In the genomic region with DNA sequence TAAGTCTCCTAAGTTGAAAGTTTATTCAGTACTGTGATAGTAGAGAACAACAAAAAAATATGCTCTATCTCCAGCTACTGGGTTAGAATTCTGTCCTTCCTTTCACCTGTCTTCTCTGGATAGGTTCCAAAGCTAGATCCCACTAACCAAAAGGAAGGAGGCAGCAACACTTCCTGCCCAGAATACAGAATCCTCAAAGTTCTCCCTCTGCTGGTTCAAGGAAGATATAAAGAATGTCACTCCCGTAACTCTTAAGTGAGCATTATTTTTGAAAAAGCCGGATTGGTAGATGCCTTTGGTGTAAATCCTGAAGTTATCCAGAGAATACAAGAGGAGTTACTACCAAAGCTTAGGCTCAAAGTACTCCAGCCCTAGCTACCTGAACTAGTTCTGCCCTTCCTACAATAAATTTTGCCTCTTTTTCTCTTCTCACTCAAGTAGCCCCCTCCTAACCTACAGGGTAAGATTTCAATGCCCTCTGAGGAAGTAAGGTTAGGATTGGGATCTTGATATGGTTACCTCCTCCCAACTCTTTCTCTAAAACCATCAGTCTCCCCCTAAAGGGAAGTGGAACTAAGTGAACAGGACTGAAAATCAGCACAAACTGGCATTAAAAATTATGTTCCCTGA, we compare ENCODE assay signal across 8 cellular contexts. TPM values are rescaled to one million over a fixed set of nuclear protein-coding genes. Genes with fewer than 3 reads are reported as not detected.
A peak's percentile ranks its signal among the peaks of the same experiment; 100 is the strongest.
DNase-seq lines count a peak whose midpoint lies in the region; ATAC-seq and TF ChIP-seq lines count a peak whose summit lies in the region.

No MANE protein-coding gene starts in this region.

- no peak overlapping the region for H2BK15ac ChIP-seq in mesenchymal stem cell (ENCODE audit: low read depth, poor library complexity, severe bottlenecking)

- no peak overlapping the region for H2AK5ac ChIP-seq in mesenchymal stem cell (ENCODE audit: low read length, severe bottlenecking)

- ATAC-seq in HG03097 (IDR thresholded peaks at IDR 0.05; ENCODE audit: low FRiP score, unreplicated experiment) (no peak), HG03139 (IDR thresholded peaks at IDR 0.05; ENCODE audit: unreplicated experiment) (no peak)

- no peaks in the 10 kb centered on the region for H3K27me3 ChIP-seq in mesenchymal stem cell (ENCODE audit: control insufficient read depth in 1 of 2, insufficient read depth in 1 of 2, low read length in 2 of 2)

- H2AFZ ChIP-seq in mesenchymal stem cell (ENCODE audit: low read depth, low read length): no peak overlapping the region

- TF ChIP-seq CTCF in GM12865 (IDR thresholded peaks at IDR 0.05; ENCODE audit: insufficient read depth, low read depth, low read length, missing control alignments): peak; percentile 27

- no peaks in the 10 kb centered on the region for H3K9me3 ChIP-seq in mesenchymal stem cell (ENCODE audit: control insufficient read depth, low read length)

- H3K23ac ChIP-seq in mesenchymal stem cell (ENCODE audit: low read length in 2 of 2): no peak overlapping the region

- 80% methylated on average over 1 of the region's 2 CpGs for WGBS in mesenchymal stem cell

- DNase-seq in A172 (ENCODE audit: low spot score) (peak; percentile 68), GM12865 (ENCODE audit: low read depth) (peak; percentile 20), NCI-H69 (lab: John Stamatoyannopoulos, UW) (peak; percentile 82), cerebellum (ENCODE audit: low spot score) (peak; percentile 4), mesenchymal stem cell (peak; percentile 73), NCI-H774 (lab: John Stamatoyannopoulos, UW) (no peak)

- H3K36me3 ChIP-seq in mesenchymal stem cell (ENCODE audit: control insufficient read depth in 1 of 2, insufficient read depth in 2 of 2, low read depth in 1 of 2, low read length in 2 of 2): peaks cover 16 to 33% of the 10 kb centered on the region in 2 experiments

- no peak overlapping the region for H4K91ac ChIP-seq in mesenchymal stem cell (ENCODE audit: low read length)

- no peak overlapping the region for H2BK120ac ChIP-seq in mesenchymal stem cell (ENCODE audit: low read depth, low read length)

- no peak overlapping the region for H3K4ac ChIP-seq in mesenchymal stem cell (ENCODE audit: low read depth in 1 of 2, low read length in 2 of 2)

- no peak overlapping the region for H4K8ac ChIP-seq in mesenchymal stem cell (ENCODE audit: low read length)

- no peak overlapping the region for H3K14ac ChIP-seq in mesenchymal stem cell (ENCODE audit: low read length in 2 of 2)

- no peak overlapping the region for H2BK12ac ChIP-seq in mesenchymal stem cell (ENCODE audit: low read length in 2 of 2)

- H3K79me1 ChIP-seq in mesenchymal stem cell (replicated peaks; ENCODE audit: low read length, poor library complexity, severe bottlenecking): no peaks in the 10 kb centered on the region

- no peak overlapping the region for H3K4me2 ChIP-seq in mesenchymal stem cell (ENCODE audit: low read length, poor library complexity, severe bottlenecking)

- no peak overlapping the region for H3K18ac ChIP-seq in mesenchymal stem cell (ENCODE audit: low read depth in 1 of 2, low read length in 2 of 2)

- no peaks in the 10 kb centered on the region for H3K4me1 ChIP-seq in mesenchymal stem cell (ENCODE audit: control insufficient read depth, insufficient read depth, low read depth, low read length)

- H2BK5ac ChIP-seq in mesenchymal stem cell (ENCODE audit: low read depth, low read length, poor library complexity, severe bottlenecking): no peak overlapping the region

- H3K27ac ChIP-seq in mesenchymal stem cell (ENCODE audit: low read length, poor library complexity, severe bottlenecking): no peak overlapping the region

- no peak overlapping the region for H3K9ac ChIP-seq in mesenchymal stem cell (ENCODE audit: low read length)

- H3K4me3 ChIP-seq in GM12865 (ENCODE audit: low read depth, low read length) (no peak overlapping the region), mesenchymal stem cell (ENCODE audit: insufficient read depth in 1 of 2, low read depth in 1 of 2, low read length in 2 of 2) (no peak overlapping the region)

RNA-seq across cellular contexts. Expression of gene CRIP3, which starts 26.0 kb away (rescaled TPM):
- not detected in 2 replicates for total RNA-seq in A172 (2014; rRNA removed; shearing (Covaris generic))
- total RNA-seq in cerebellum: 5.8 TPM
- not detected for polyA plus RNA-seq in mesenchymal stem cell (2013, experiment 1 of 2)
- polyA plus RNA-seq in mesenchymal stem cell (2013, experiment 2 of 2): not detected

RNA-seq across cellular contexts. Expression of gene ZNF318, which starts 34.9 kb away (rescaled TPM):
- 7.7 and 11.0 TPM in 2 replicates for total RNA-seq in A172 (2014; rRNA removed; shearing (Covaris generic))
- 25.0 TPM for total RNA-seq in cerebellum
- 9.3 TPM for polyA plus RNA-seq in mesenchymal stem cell (2013, experiment 1 of 2)
- polyA plus RNA-seq in mesenchymal stem cell (2013, experiment 2 of 2): 9.1 TPM

RNA-seq across cellular contexts. Expression of gene SLC22A7, which starts 36.5 kb away (rescaled TPM):
- not detected in 2 replicates for total RNA-seq in A172 (2014; rRNA removed; shearing (Covaris generic))
- total RNA-seq in cerebellum: 0.36 TPM
- not detected for polyA plus RNA-seq in mesenchymal stem cell (2013, experiment 1 of 2)
- not detected for polyA plus RNA-seq in mesenchymal stem cell (2013, experiment 2 of 2)
